In genomic region chr12:74752196-74752595, GRCh38 we compare ENCODE assay signal across 28 cellular contexts.
"Had no signal": no experiment of that assay in that cellular context is flagged by ENCODE, and none has a peak within 500 bp of the region (broad histone marks: within the 10 kb centered on the region; RNA-seq: fewer than 3 reads in every experiment).

No MANE protein-coding gene starts in this region.

- FAIRE-seq: colon, endometrium, frontal cortex had no signal

- H3K27ac ChIP-seq: colonic mucosa, coronary artery, dorsolateral prefrontal cortex, epithelial cell of prostate, esophagus muscularis mucosa, esophagus squamous epithelium, foreskin keratinocyte, gastrocnemius medialis, gastroesophageal sphincter, heart left ventricle, heart right ventricle had no signal

- ATAC-seq: effector memory CD8-positive, alpha-beta T cell; esophagus mucosa; foreskin keratinocyte; gastrocnemius medialis; gastroesophageal sphincter; heart left ventricle; heart right ventricle had no signal

- H3K4me1 ChIP-seq: colonic mucosa, esophagus muscularis mucosa, esophagus squamous epithelium, foreskin keratinocyte, gastrocnemius medialis, gastroesophageal sphincter, heart left ventricle, heart right ventricle had no signal

- H3K9me3 ChIP-seq: colonic mucosa, esophagus squamous epithelium, gastrocnemius medialis, gastroesophageal sphincter had no signal

- H3K27ac Mint-ChIP-seq: dendritic cell treated with granulocyte-macrophage colony-stimulating factor and Interleukin-4, amounts not matched to agents 40 ng/mL and 50 ng/mL, for 4 days; effector memory CD8-positive, alpha-beta T cell; endodermal cell had no signal

- H3K27me3 Mint-ChIP-seq: dendritic cell treated with granulocyte-macrophage colony-stimulating factor and Interleukin-4, amounts not matched to agents 40 ng/mL and 50 ng/mL, for 4 days; effector memory CD8-positive, alpha-beta T cell had no signal

- H3K27me3 ChIP-seq: colonic mucosa, dorsolateral prefrontal cortex, esophagus muscularis mucosa, esophagus squamous epithelium, foreskin keratinocyte, gastrocnemius medialis, gastroesophageal sphincter, heart left ventricle, heart right ventricle had no signal

- DNase-seq: colonic mucosa; cortex of kidney; dermis blood vessel endothelial cell; dorsolateral prefrontal cortex; effector CD4-positive, alpha-beta T cell; effector CD8-positive, alpha-beta T cell; effector memory CD4-positive, alpha-beta T cell; effector memory CD8-positive, alpha-beta T cell; endodermal cell; erythroblast; esophagus squamous epithelium; foreskin fibroblast; foreskin keratinocyte; foreskin melanocyte; gastrocnemius medialis; glutamatergic neuron; head of caudate nucleus; heart left ventricle; heart right ventricle had no signal

- H3K4me3 Mint-ChIP-seq: dendritic cell treated with granulocyte-macrophage colony-stimulating factor and Interleukin-4, amounts not matched to agents 40 ng/mL and 50 ng/mL, for 4 days; effector memory CD8-positive, alpha-beta T cell; endodermal cell had no signal

- H3K36me3 ChIP-seq: colonic mucosa, esophagus muscularis mucosa, esophagus squamous epithelium, gastrocnemius medialis, gastroesophageal sphincter, heart left ventricle, heart right ventricle had no signal

- H3K4me1 Mint-ChIP-seq: endodermal cell had no signal

- H3K4me3 ChIP-seq: colonic mucosa, coronary artery, dorsolateral prefrontal cortex, esophagus muscularis mucosa, esophagus squamous epithelium, gastrocnemius medialis, gastroesophageal sphincter, heart left ventricle, heart right ventricle had no signal
